13 cellular contexts compared by ENCODE assay signal in genomic region chr4:2393353-2394270, GRCh38. TPM values are rescaled to one million over a fixed set of nuclear protein-coding genes. Genes with fewer than 3 reads are reported as not detected.
DNase-seq lines count a peak whose midpoint lies in the region; ATAC-seq and TF ChIP-seq lines count a peak whose summit lies in the region.
"Had no signal": no experiment of that assay in that cellular context is flagged by ENCODE, and none has a peak within 500 bp of the region (broad histone marks: within the 10 kb centered on the region; RNA-seq: fewer than 3 reads in every experiment).

No MANE protein-coding gene starts in this region.

- no peak for TF ChIP-seq CTCF in RWPE1 (conservative IDR thresholded peaks at IDR 0.05; ENCODE audit: low read depth)

- ATAC-seq in central memory CD8-positive, alpha-beta T cell (replicated peaks; ENCODE audit: extremely low read depth, poor library complexity, severe bottlenecking), result peak; percentile 10
- ATAC-seq in naive thymus-derived CD4-positive, alpha-beta T cell, result peak; percentile 60
- no peak for ATAC-seq in HG02970 (IDR thresholded peaks at IDR 0.05; ENCODE audit: low FRiP score, unreplicated experiment)

- H3K4me1 ChIP-seq in naive thymus-derived CD4-positive, alpha-beta T cell (ENCODE audit: control insufficient read depth in 2 of 2, insufficient read depth in 2 of 2, low read length in 2 of 2), result peaks cover 11 to 15% of the 10 kb centered on the region in 2 donors

- no peak overlapping the region for H3K27ac ChIP-seq in naive thymus-derived CD4-positive, alpha-beta T cell (ENCODE audit: low read depth, low read length)
- H3K27ac ChIP-seq in RWPE1, result no peak overlapping the region; the same call in 1 of the 2 replicates

- H3K27me3 ChIP-seq in naive thymus-derived CD4-positive, alpha-beta T cell (ENCODE audit: control insufficient read depth in 2 of 2, insufficient read depth in 2 of 2, low read length in 2 of 2), result no peaks in the 10 kb centered on the region

- peak overlapping the region; percentile 13 for H3K27ac Mint-ChIP-seq in central memory CD8-positive, alpha-beta T cell (ENCODE audit: low read depth)
- H3K27ac Mint-ChIP-seq in naive thymus-derived CD4-positive, alpha-beta T cell, result peak overlapping the region in 4 of 9 donors; percentile 60 to 87 (median 83)

- no peaks in the 10 kb centered on the region for H3K27me3 Mint-ChIP-seq in central memory CD8-positive, alpha-beta T cell
- peaks cover 0 to 44% (median 0%) of the 10 kb centered on the region in 5 donors for H3K27me3 Mint-ChIP-seq in naive thymus-derived CD4-positive, alpha-beta T cell

- peak overlapping the region; percentile 21 for H3K4me3 Mint-ChIP-seq in central memory CD8-positive, alpha-beta T cell
- H3K4me3 Mint-ChIP-seq in naive thymus-derived CD4-positive, alpha-beta T cell, result peak overlapping the region; percentile 47 to 86 (median 66)

- peaks cover 68% of the 10 kb centered on the region for H3K4me1 Mint-ChIP-seq in central memory CD8-positive, alpha-beta T cell
- peaks cover 20 to 45% (median 26%) of the 10 kb centered on the region in 7 donors for H3K4me1 Mint-ChIP-seq in naive thymus-derived CD4-positive, alpha-beta T cell

- intact Hi-C loops in naive thymus-derived CD4-positive, alpha-beta T cell (cut with micrococcal nuclease), result loop anchor here (1.0 to 2.0 kb wide), 2 partner anchors 19 to 69 kb away; no protein-coding TSS in a partner anchor

- H3K9me3 Mint-ChIP-seq in central memory CD8-positive, alpha-beta T cell, result no peaks in the 10 kb centered on the region
- H3K9me3 Mint-ChIP-seq in naive thymus-derived CD4-positive, alpha-beta T cell, result no peaks in the 10 kb centered on the region

- POLR2A ChIA-PET in naive thymus-derived CD4-positive, alpha-beta T cell (lab: Charles Lee), result interaction anchor here (0.7 to 3.9 kb wide), 7 partner anchors 9 to 151 kb away, joined by 3 to 20 read pairs (median 3); partner anchors contain the start of gene RNF4
- POLR2A ChIA-PET in RWPE1 (lab: Yijun Ruan, JAX; ENCODE audit: low non-redundant PET) (no interaction called here), HEK293T (lab: Yijun Ruan, JAX) (no interaction called here)

- CTCF ChIA-PET in naive thymus-derived CD4-positive, alpha-beta T cell (lab: Charles Lee), result interaction anchor here (1.0 to 1.6 kb wide), 4 partner anchors 9 to 37 kb away, joined by 3 to 7 read pairs (median 3); no protein-coding TSS in a partner anchor
- CTCF ChIA-PET in RWPE1 (lab: Yijun Ruan, JAX) (no interaction called here), HEK293T (lab: Yijun Ruan, JAX) (interaction anchor here (0.7 to 1.1 kb wide), 4 partner anchors 22 to 334 kb away, joined by 3 to 4 read pairs (median 3); no protein-coding TSS in a partner anchor)

- H3K36me3 Mint-ChIP-seq in central memory CD8-positive, alpha-beta T cell (ENCODE audit: insufficient read depth), result peaks cover 7% of the 10 kb centered on the region
- H3K36me3 Mint-ChIP-seq in naive thymus-derived CD4-positive, alpha-beta T cell, result peaks cover 0 to 3% (median 0%) of the 10 kb centered on the region in 5 donors

- H3K9me3 ChIP-seq in naive thymus-derived CD4-positive, alpha-beta T cell (ENCODE audit: control insufficient read depth in 2 of 3, low read length in 3 of 3), result no peaks in the 10 kb centered on the region

- peak; percentile 50 for DNase-seq in COLO668 (lab: John Stamatoyannopoulos, UW; ENCODE audit: unreplicated experiment)
- DNase-seq in HT-29 (ENCODE audit: low spot score), result peak; percentile 10
- DNase-seq in central memory CD8-positive, alpha-beta T cell (ENCODE audit: low spot score in 2 of 2), result no peak
- peak in 4 of 9 donors; percentile 19 to 32 (median 22) for DNase-seq in naive thymus-derived CD4-positive, alpha-beta T cell
- DNase-seq in RWPE1 (ENCODE audit: low spot score), result no peak
- DNase-seq in ACHN, result no peak
- DNase-seq in HEK293T (ENCODE audit: extremely low spot score), result no peak
- DNase-seq: GDM1, NCI-H1092, substantia nigra had no signal

- H3K36me3 ChIP-seq in naive thymus-derived CD4-positive, alpha-beta T cell (ENCODE audit: control insufficient read depth in 2 of 3, insufficient read depth in 3 of 3, low read length in 3 of 3), result no peaks in the 10 kb centered on the region

- in situ Hi-C loops in ACHN (cut with HindIII; ENCODE audit: low pct_ligation_motif_present, low pct_unique_long_range_greater_than_20kb, low sequenced_read_pairs), result no loop called here

- no peak overlapping the region for H3K4me3 ChIP-seq in naive thymus-derived CD4-positive, alpha-beta T cell (ENCODE audit: low read length)

TF ChIP-seq in HEK293T, 16 proteins besides CTCF, POLR2A, EP300 and RAD21:
- TF ChIP-seq ELF4 (IDR thresholded peaks at IDR 0.05) (no peak), SUZ12 (IDR thresholded peaks at IDR 0.05) (no peak), HDGF (IDR thresholded peaks at IDR 0.05; ENCODE audit: borderline replicate concordance) (no peak), ZNF384 (IDR thresholded peaks at IDR 0.05) (no peak), ARNT (IDR thresholded peaks at IDR 0.05) (no peak), L3MBTL2 (conservative IDR thresholded peaks at IDR 0.05) (no peak)
- TF ChIP-seq, protein P1, sequence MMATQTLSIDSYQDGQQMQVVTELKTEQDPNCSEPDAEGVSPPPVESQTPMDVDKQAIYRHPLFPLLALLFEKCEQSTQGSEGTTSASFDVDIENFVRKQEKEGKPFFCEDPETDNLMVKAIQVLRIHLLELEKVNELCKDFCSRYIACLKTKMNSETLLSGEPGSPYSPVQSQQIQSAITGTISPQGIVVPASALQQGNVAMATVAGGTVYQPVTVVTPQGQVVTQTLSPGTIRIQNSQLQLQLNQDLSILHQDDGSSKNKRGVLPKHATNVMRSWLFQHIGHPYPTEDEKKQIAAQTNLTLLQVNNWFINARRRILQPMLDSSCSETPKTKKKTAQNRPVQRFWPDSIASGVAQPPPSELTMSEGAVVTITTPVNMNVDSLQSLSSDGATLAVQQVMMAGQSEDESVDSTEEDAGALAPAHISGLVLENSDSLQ (IDR thresholded peaks at IDR 0.05), result no peak

RNA-seq across cellular contexts. Expression of gene ZFYVE28, which starts 24.8 kb away (rescaled TPM):
- 0.26 and 2.0 TPM in 2 replicates for total RNA-seq in HT-29 (2014; rRNA removed; shearing (Covaris generic))
- 10 to 100 TPM; 15.2 to 26.5 (median 16.1) TPM for total RNA-seq in naive thymus-derived CD4-positive, alpha-beta T cell
- polyA plus RNA-seq in naive thymus-derived CD4-positive, alpha-beta T cell, result 1 to 10 TPM; 6.1 to 7.4 TPM

RNA-seq across cellular contexts. Expression of gene CFAP99, which starts 25.1 kb away (rescaled TPM):
- total RNA-seq in HT-29 (2014; rRNA removed; shearing (Covaris generic)), result not detected in 2 replicates
- under 1 TPM in 2 of 5 experiments, not detected in 3; 0.12 to 0.27 TPM for total RNA-seq in naive thymus-derived CD4-positive, alpha-beta T cell
- not detected for polyA plus RNA-seq in naive thymus-derived CD4-positive, alpha-beta T cell
- total RNA-seq: H4, posterior vena cava had no signal

Comparison
In these comparisons a context has a peak if more than half of its experiments do, and no peak if none do; other contexts are left out.
1. DNase-seq: peak in COLO668 (single experiment) and HT-29 (single experiment); none in central memory CD8-positive, alpha-beta T cell (0 of 2), RWPE1 (single experiment), ACHN (single experiment) and HEK293T (single experiment).